In genomic region chr10:37813763-37814162, GRCh38 we compare ENCODE assay signal across 35 cellular contexts.
"Had no signal": no experiment of that assay in that cellular context is flagged by ENCODE, and none has a peak within 500 bp of the region (broad histone marks: within the 10 kb centered on the region; RNA-seq: fewer than 3 reads in every experiment).

No MANE protein-coding gene starts in this region.

- H3K27me3 ChIP-seq: adrenal gland, ascending aorta, body of pancreas, brain microvascular endothelial cell, breast epithelium, cardiac muscle cell had no signal

- ATAC-seq: activated naive CD4-positive, alpha-beta T cell treated with anti-CD3 and anti-CD28 coated beads, Interleukin-2, amount 50 U/mL, for 72 hours; activated naive CD8-positive, alpha-beta T cell treated with anti-CD3 and anti-CD28 coated beads, Interleukin-2, amount 50 U/mL, for 24 hours; activated T-cell treated with anti-CD3 and anti-CD28 coated beads, Interleukin-2, amount 50 U/mL, for 4 hours; activated T-cell treated with anti-CD3 and anti-CD28 coated beads, Interleukin-2, amount 50 U/mL, for 72 hours; activated T-helper 17 cell treated with anti-CD3 and anti-CD28 coated beads, Interleukin-2, amount 50 U/mL, for 72 hours; body of pancreas had no signal

- FAIRE-seq: astrocyte, bronchial epithelial cell had no signal

- DNase-seq: activated effector memory CD4-positive, alpha-beta T cell treated with anti-CD3 and anti-CD28 coated beads, Interleukin-2, amount 50 U/mL, for 16 hours; activated effector memory CD4-positive, alpha-beta T cell treated with Interleukin-2 at 50 U/mL for 16 hours; activated gamma-delta T cell; activated gamma-delta T cell treated with Interleukin-2 at 50 U/mL for 16 hours; activated naive CD4-positive, alpha-beta T cell; activated naive CD4-positive, alpha-beta T cell treated with anti-CD3 and anti-CD28 coated beads for 36 hours; activated naive CD4-positive, alpha-beta T cell treated with anti-CD3 and anti-CD28 coated beads, Interleukin-2, amount 10 ng/mL, durations not matched to agents 7 days and 5 days; activated naive CD4-positive, alpha-beta T cell treated with anti-CD3 and anti-CD28 coated beads, Interleukin-2, amount 50 U/mL, for 16 hours; activated naive CD4-positive, alpha-beta T cell treated with Interleukin-2 at 50 U/mL for 16 hours; activated naive CD8-positive, alpha-beta T cell treated with anti-CD3 and anti-CD28 coated beads for 36 hours; activated naive CD8-positive, alpha-beta T cell treated with anti-CD3 and anti-CD28 coated beads, Interleukin-2, amount 10 ng/mL, durations not matched to agents 7 days and 5 days; activated naive CD8-positive, alpha-beta T cell treated with anti-CD3 and anti-CD28 coated beads, Interleukin-2, amount 50 U/mL, for 24 hours; activated T-cell treated with anti-CD3 and anti-CD28 coated beads for 4 hours; activated T-cell treated with anti-CD3 and anti-CD28 coated beads, Interleukin-2, amount 50 U/mL, for 1 hour; activated T-cell treated with anti-CD3 and anti-CD28 coated beads, Interleukin-2, amount 50 U/mL, for 24 hours; activated T-cell treated with anti-CD3 and anti-CD28 coated beads, Interleukin-2, amount 50 U/mL, for 4 hours; activated T-cell treated with anti-CD3 and anti-CD28 coated beads, Interleukin-2, amount 50 U/mL, for 48 hours; activated T-cell treated with anti-CD3 and anti-CD28 coated beads, Interleukin-2, amount 50 U/mL, for 72 hours; adrenal gland; amniotic stem cell; amygdala; anterior cingulate cortex; aorta; body of pancreas; brain microvascular endothelial cell; caudate nucleus; central memory CD4-positive, alpha-beta T cell; cerebellar nuclear complex had no signal

- H3K36me3 ChIP-seq: adrenal gland, ascending aorta, brain microvascular endothelial cell, breast epithelium, cardiac muscle cell had no signal

- H3K27ac ChIP-seq: adrenal gland, ascending aorta, body of pancreas, brain microvascular endothelial cell, breast epithelium, cardiac muscle cell had no signal

- H3K4me3 ChIP-seq: adrenal gland, ascending aorta, body of pancreas, breast epithelium, cardiac muscle cell had no signal

- H3K4me1 ChIP-seq: adrenal gland, ascending aorta, body of pancreas, breast epithelium had no signal
